13 cellular contexts compared by ENCODE assay signal in genomic region chr15:57571725-57572124, GRCh38. TPM values are rescaled to one million over a fixed set of nuclear protein-coding genes. Genes with fewer than 3 reads are reported as not detected.
DNase-seq lines count a peak whose midpoint lies in the region; ATAC-seq and TF ChIP-seq lines count a peak whose summit lies in the region.
"Had no signal": no experiment of that assay in that cellular context is flagged by ENCODE, and none has a peak within 500 bp of the region (broad histone marks: within the 10 kb centered on the region; RNA-seq: fewer than 3 reads in every experiment).

No MANE protein-coding gene starts in this region.

- no peak overlapping the region for H3K27ac ChIP-seq in HCT116 (ENCODE audit: low read depth, low read length)
- H3K27ac ChIP-seq in PC-9 = peak overlapping the region; percentile 97
- peak overlapping the region; percentile 97 for H3K27ac ChIP-seq in epithelial cell of prostate
- no peak overlapping the region for H3K27ac ChIP-seq in spleen

- H3K4me2 ChIP-seq in HCT116 (ENCODE audit: low read length) (no peak overlapping the region), PC-9 (peak overlapping the region; percentile 63)

- H3K36me3 ChIP-seq in HCT116 (ENCODE audit: control insufficient read depth in 1 of 2, insufficient read depth in 2 of 2, low read length in 2 of 2) (no peaks in the 10 kb centered on the region), PC-9 (ENCODE audit: low read depth) (no peaks in the 10 kb centered on the region), spleen (no peaks in the 10 kb centered on the region)

- no peaks in the 10 kb centered on the region for H3K9me3 ChIP-seq in HCT116 (ENCODE audit: control insufficient read depth in 1 of 2, insufficient read depth in 1 of 2, low read depth in 1 of 2, low read length in 2 of 2)
- H3K9me3 ChIP-seq in PC-9 (ENCODE audit: insufficient read depth, low read depth) = no peaks in the 10 kb centered on the region
- H3K9me3 ChIP-seq in spleen = no peaks in the 10 kb centered on the region

- BruUV-seq in HCT116 (replicated peaks; lab: Mats Ljungman, UMichigan) (no TSS peak), PC-9 (replicated peaks; lab: Mats Ljungman, UMichigan) (no TSS peak)

- POLR2A ChIA-PET in HCT116 (lab: Charles Lee) (interaction anchor here (1.3 kb wide), 1 partner anchor 135 kb away, joined by 4 read pairs; the partner anchor contains the start of gene POLR2M), PC-9 (lab: Charles Lee; ENCODE audit: unreplicated experiment) (no interaction called here)

- H3F3A ChIP-seq in PC-9 (ENCODE audit: insufficient read depth, low read depth) = peaks cover 16% of the 10 kb centered on the region; the same call in 1 of the 2 replicates

- TF ChIP-seq RAD21 in HCT116 (IDR thresholded peaks at IDR 0.05; ENCODE audit: low read depth) = no peak

- H3K27me3 ChIP-seq in HCT116 (ENCODE audit: insufficient read depth, low read length) (no peaks in the 10 kb centered on the region), PC-9 (ENCODE audit: insufficient read depth, low read depth) (no peaks in the 10 kb centered on the region), spleen (replicated peaks in 1 of 7) (no peaks in the 10 kb centered on the region)

- H3K4me3 ChIP-seq in HCT116 (replicated peaks in 1 of 2; ENCODE audit: low read depth in 1 of 2, low read length in 2 of 2) = no peak overlapping the region
- no peak overlapping the region for H3K4me3 ChIP-seq in PC-9
- H3K4me3 ChIP-seq in spleen = no peak overlapping the region

- H4K20me1 ChIP-seq in HCT116 (ENCODE audit: insufficient read depth) (no peaks in the 10 kb centered on the region), PC-9 (ENCODE audit: insufficient read depth) (no peaks in the 10 kb centered on the region)

- H3K9me2 ChIP-seq in HCT116 (ENCODE audit: insufficient read depth) = no peaks in the 10 kb centered on the region
- H3K9me2 ChIP-seq in PC-9 (ENCODE audit: insufficient read depth) = no peaks in the 10 kb centered on the region

- H3K9ac ChIP-seq in HCT116 (ENCODE audit: low read length) = no peak overlapping the region

- CTCF ChIA-PET in HCT116 (lab: Charles Lee) = interaction anchor here (2.1 kb wide), 1 partner anchor 499 kb away, joined by 6 read pairs; no protein-coding TSS in a partner anchor
- CTCF ChIA-PET in PC-9 (lab: Charles Lee) = interaction anchor here (0.6 kb wide), 2 partner anchors 163 to 287 kb away, joined by 4 to 7 read pairs; no protein-coding TSS in a partner anchor

- TF ChIP-seq POLR2A in HCT116 (IDR thresholded peaks at IDR 0.05; ENCODE audit: borderline replicate concordance, extremely low read depth, insufficient read depth, insufficient read length) (no peak), spleen (IDR thresholded peaks at IDR 0.05) (no peak)

- TF ChIP-seq CTCF in HCT116 (IDR thresholded peaks at IDR 0.05 in 2 of 3, conservative IDR thresholded peaks at IDR 0.05 in 1 of 3; ENCODE audit: borderline replicate concordance in 1 of 3, insufficient read depth in 1 of 3, low read depth in 2 of 3, low read length in 2 of 3) (no peak), PC-9 (conservative IDR thresholded peaks at IDR 0.05) (no peak), spleen (IDR thresholded peaks at IDR 0.05 in 8 of 11, conservative IDR thresholded peaks at IDR 0.05 in 3 of 11) (no peak)

- intact Hi-C loops in HCT116 (cut with micrococcal nuclease) (no loop called here), PC-9 (cut with micrococcal nuclease; ENCODE audit: unreplicated experiment) (loop anchor here (1.0 kb wide), 1 partner anchor 36 kb away; no protein-coding TSS in a partner anchor), spleen (cut with DNase I; ENCODE audit: low total_unique reads) (no loop called here)

- ATAC-seq in HCT116 = no peak
- ATAC-seq in GM18873 (IDR thresholded peaks at IDR 0.05; ENCODE audit: low FRiP score, unreplicated experiment) = no peak
- no peak for ATAC-seq in HG03097 (IDR thresholded peaks at IDR 0.05; ENCODE audit: low FRiP score, unreplicated experiment)
- ATAC-seq: CD8-positive, alpha-beta T cell had no signal

- H3K79me2 ChIP-seq in HCT116 (ENCODE audit: insufficient read depth, low read length) (no peaks in the 10 kb centered on the region), PC-9 (ENCODE audit: low read depth) (no peaks in the 10 kb centered on the region)

- DNase-seq in HCT116 (ENCODE audit: low read depth, low spot score) = no peak
- DNase-seq in PC-9 = no peak
- no peak for DNase-seq in epithelial cell of prostate (ENCODE audit: low read depth, low spot score)
- peak; percentile 4 for DNase-seq in spleen
- no peak for DNase-seq in NCI-H345 (lab: John Stamatoyannopoulos, UW)
- DNase-seq: CD8-positive, alpha-beta T cell; COR-L47; DND-41; GDM1 had no signal

- H3K4me1 ChIP-seq in HCT116 (ENCODE audit: control insufficient read depth in 1 of 2, insufficient read depth in 2 of 2, low read length in 2 of 2) = peaks cover 0 to 20% of the 10 kb centered on the region in 2 experiments; a peak in 2 of 4 replicates
- peaks cover 26% of the 10 kb centered on the region for H3K4me1 ChIP-seq in PC-9 (replicated peaks; ENCODE audit: insufficient read depth)
- no peaks in the 10 kb centered on the region for H3K4me1 ChIP-seq in spleen

- H2AFZ ChIP-seq in HCT116 (ENCODE audit: low read depth, low read length, poor library complexity, severe bottlenecking) (peak overlapping the region; percentile 76), PC-9 (peak overlapping the region; percentile 72)

- RAD21 ChIA-PET in HCT116 (lab: Charles Lee; ENCODE audit: low non-redundant PET in 1 of 2, low total read pairs in 2 of 2, uncharacterized antibody in 2 of 2, unreplicated experiment in 2 of 2) = no interaction called here

- WGBS in spleen, 5 donors = 82 to 97% (median 94%) methylated on average over 7 of the region's 7 CpGs

TF ChIP-seq in HCT116, 20 proteins besides CTCF, POLR2A, EP300 and RAD21:
- no peak for TF ChIP-seq REST (IDR thresholded peaks at IDR 0.05; ENCODE audit: low read depth)
- TF ChIP-seq ATF3 (IDR thresholded peaks at IDR 0.05) = no peak
- no peak for TF ChIP-seq POLR2AphosphoS5 (IDR thresholded peaks at IDR 0.05; ENCODE audit: low read depth, low read length)
- no peak for TF ChIP-seq ZFX (IDR thresholded peaks at IDR 0.05)
- no peak for TF ChIP-seq EGR1 (IDR thresholded peaks at IDR 0.05; ENCODE audit: low read depth)
- TF ChIP-seq SIN3A (IDR thresholded peaks at IDR 0.05; ENCODE audit: low read depth) = no peak
- TF ChIP-seq MAX (IDR thresholded peaks at IDR 0.05) = no peak
- TF ChIP-seq TCF7L2 (IDR thresholded peaks at IDR 0.05; ENCODE audit: borderline replicate concordance, extremely low read depth, insufficient read depth, insufficient read length) = no peak

RNA-seq across cellular contexts. Expression of gene MYZAP, which starts 20.0 kb away (rescaled TPM):
- total RNA-seq in HCT116 (2021; ENCODE audit: unreplicated experiment) (5.8 TPM), PC-9 (2021) (3.5 and 5.9 TPM in 2 replicates), spleen (10 to 100 TPM in 6 of 7 donors, 1 to 10 TPM in 1; 9.1 to 26.2 (median 15.0) TPM)
- 3.9 and 4.8 TPM in 2 replicates for polyA plus RNA-seq in HCT116 (2012)
- 10 to 100 TPM in 1 of 3 donors, 1 to 10 TPM in 2; 4.1 to 15.9 (median 4.1) TPM for polyA plus RNA-seq in spleen
- total RNA-seq: A673, IMR-90 had no signal
- polyA plus RNA-seq: IMR-90 had no signal

Comparison
In these comparisons a context has a peak if more than half of its experiments do, and no peak if none do; other contexts are left out.
1. H3K27ac ChIP-seq: peak in PC-9 (single experiment) and epithelial cell of prostate (single experiment); none in HCT116 (single experiment) and spleen (0 of 8).